ENCODE assay signal across 24 cellular contexts in genomic region chr9:114791736-114792135, GRCh38. TPM values are rescaled to one million over a fixed set of nuclear protein-coding genes. Genes with fewer than 3 reads are reported as not detected.
"Had no signal": no experiment of that assay in that cellular context is flagged by ENCODE, and none has a peak within 500 bp of the region (broad histone marks: within the 10 kb centered on the region; RNA-seq: fewer than 3 reads in every experiment).

No MANE protein-coding gene starts in this region.

- DNase-seq: cortex of kidney; effector memory CD8-positive, alpha-beta T cell; erythroblast; foreskin keratinocyte; heart left ventricle; left cardiac atrium; left lung; mesendoderm; midbrain; naive thymus-derived CD4-positive, alpha-beta T cell; stimulated activated CD4-positive, alpha-beta T cell treated with anti-CD3 and anti-CD28 coated beads, Interleukin-2, amount 100 ng/mL, for 24 hours; stimulated activated CD4-positive, alpha-beta T cell treated with anti-CD3 and anti-CD28 coated beads, Interleukin-4, amount 100 ng/mL, for 24 hours; stimulated activated naive CD4-positive, alpha-beta T cell treated with Interleukin-2 at 50 U/mL for 16 hours; stomach; testis; tibial artery; upper lobe of left lung had no signal

- H3K27me3 ChIP-seq: foreskin keratinocyte, gastroesophageal sphincter, heart left ventricle, hepatocyte, left lung, neural progenitor cell, right atrium auricular region, stomach, testis, tibial artery, upper lobe of left lung had no signal

- H3K9me3 ChIP-seq: gastroesophageal sphincter, heart left ventricle, left lung, prostate gland, right atrium auricular region, stomach, testis, tibial artery, upper lobe of left lung had no signal

- H2AFZ ChIP-seq: hepatocyte, neural progenitor cell had no signal

- H3K4me2 ChIP-seq: hepatocyte, neural progenitor cell had no signal

- H3K27ac ChIP-seq: foreskin keratinocyte, gastroesophageal sphincter, heart left ventricle, hepatocyte, left lung, neural progenitor cell, prostate gland, right atrium auricular region, stomach, testis, tibial artery, upper lobe of left lung had no signal

- H3K36me3 ChIP-seq: gastroesophageal sphincter, heart left ventricle, neural progenitor cell, prostate gland, right atrium auricular region, tibial artery had no signal

- H3K9ac ChIP-seq: neural progenitor cell had no signal

- ATAC-seq: effector memory CD8-positive, alpha-beta T cell; foreskin keratinocyte; gastroesophageal sphincter; heart left ventricle; left cardiac atrium; left lung; naive thymus-derived CD4-positive, alpha-beta T cell; sciatic nerve; stimulated activated effector memory CD8-positive, alpha-beta T cell treated with anti-CD3 and anti-CD28 coated beads, Interleukin-12 subunit alpha, Interleukin-12 subunit beta, amount 100 ng/mL, for 72 hours had no signal

- H3K79me2 ChIP-seq: hepatocyte had no signal

- H3K4me3 ChIP-seq: gastroesophageal sphincter, heart left ventricle, hepatocyte, left lung, neural progenitor cell, prostate gland, right atrium auricular region, stomach, testis, tibial artery, upper lobe of left lung had no signal

- H3K4me1 ChIP-seq: gastroesophageal sphincter, left lung, neural progenitor cell, prostate gland, right atrium auricular region, stomach, testis, tibial artery, upper lobe of left lung had no signal

RNA-seq across cellular contexts. Expression of gene TNFSF15, which starts 14.1 kb away (rescaled TPM):
- polyA plus RNA-seq: naive thymus-derived CD4-positive, alpha-beta T cell had no signal
